Comparison of ENCODE assay signal across 21 cellular contexts in the genomic region with DNA sequence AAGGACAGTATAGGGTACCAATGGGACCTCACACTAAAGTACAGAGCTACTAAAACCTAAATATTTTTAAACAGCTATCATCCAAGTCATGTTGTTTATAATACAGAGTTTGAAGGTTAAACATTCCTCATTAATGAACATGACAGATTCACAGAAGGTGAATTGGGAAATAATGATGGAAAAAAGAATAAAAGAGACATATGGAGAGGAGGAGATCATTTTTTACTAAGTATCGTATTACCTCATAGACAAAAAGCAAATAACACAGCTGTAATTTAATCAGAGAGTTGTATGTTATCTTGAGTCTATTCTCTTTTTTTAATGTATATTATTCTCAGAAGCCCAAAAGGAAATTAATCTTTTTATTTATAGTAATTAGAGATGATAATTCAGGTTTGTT.
"Had no signal": no experiment of that assay in that cellular context is flagged by ENCODE, and none has a peak within 500 bp of the region (broad histone marks: within the 10 kb centered on the region; RNA-seq: fewer than 3 reads in every experiment).

No MANE protein-coding gene starts in this region.

- H3K36me3 ChIP-seq: ovary, right lobe of liver had no signal

- H3K27me3 ChIP-seq: neural progenitor cell, ovary, right lobe of liver, suprapubic skin had no signal

- H3K4me2 ChIP-seq: neural progenitor cell, smooth muscle cell had no signal

- H3K27ac ChIP-seq: epithelial cell of prostate, neural progenitor cell, ovary, right lobe of liver, suprapubic skin, VCaP had no signal

- DNase-seq: activated CD4-positive, alpha-beta T cell treated with anti-CD3 and anti-CD28 coated beads for 1 hour; activated CD4-positive, alpha-beta T cell treated with anti-CD3 and anti-CD28 coated beads, Interleukin-2, amount 50 U/mL, for 4 hours; activated naive CD4-positive, alpha-beta T cell; activated naive CD8-positive, alpha-beta T cell treated with anti-CD3 and anti-CD28 coated beads, Interleukin-2, amount 50 U/mL, for 24 hours; activated T-cell treated with anti-CD3 and anti-CD28 coated beads for 4 hours; aorta; dermis blood vessel endothelial cell; left colon; naive B cell; ovary; right lobe of liver; stimulated activated CD4-positive, alpha-beta T cell treated with anti-CD3 and anti-CD28 coated beads, Interleukin-4, amount 100 ng/mL, for 4 hours; stimulated activated CD8-positive, alpha-beta memory T cell treated with anti-CD3 and anti-CD28 coated beads, Interleukin-4, amount 100 ng/mL, for 48 hours; stimulated activated naive CD4-positive, alpha-beta T cell treated with Interleukin-2 at 50 U/mL for 16 hours had no signal

- H3K9me3 ChIP-seq: ovary, right lobe of liver, suprapubic skin had no signal

- H3K4me3 ChIP-seq: lung, neural progenitor cell, ovary, right lobe of liver, smooth muscle cell, suprapubic skin had no signal

- ATAC-seq: activated naive CD8-positive, alpha-beta T cell treated with anti-CD3 and anti-CD28 coated beads, Interleukin-2, amount 50 U/mL, for 24 hours; left colon; right lobe of liver had no signal

- H3K4me1 ChIP-seq: neural progenitor cell, right lobe of liver, suprapubic skin had no signal

- FAIRE-seq: bronchial epithelial cell had no signal

- H3K9ac ChIP-seq: neural progenitor cell had no signal

- H2AFZ ChIP-seq: neural progenitor cell had no signal
